8 cellular contexts compared by ENCODE assay signal in the genomic region with DNA sequence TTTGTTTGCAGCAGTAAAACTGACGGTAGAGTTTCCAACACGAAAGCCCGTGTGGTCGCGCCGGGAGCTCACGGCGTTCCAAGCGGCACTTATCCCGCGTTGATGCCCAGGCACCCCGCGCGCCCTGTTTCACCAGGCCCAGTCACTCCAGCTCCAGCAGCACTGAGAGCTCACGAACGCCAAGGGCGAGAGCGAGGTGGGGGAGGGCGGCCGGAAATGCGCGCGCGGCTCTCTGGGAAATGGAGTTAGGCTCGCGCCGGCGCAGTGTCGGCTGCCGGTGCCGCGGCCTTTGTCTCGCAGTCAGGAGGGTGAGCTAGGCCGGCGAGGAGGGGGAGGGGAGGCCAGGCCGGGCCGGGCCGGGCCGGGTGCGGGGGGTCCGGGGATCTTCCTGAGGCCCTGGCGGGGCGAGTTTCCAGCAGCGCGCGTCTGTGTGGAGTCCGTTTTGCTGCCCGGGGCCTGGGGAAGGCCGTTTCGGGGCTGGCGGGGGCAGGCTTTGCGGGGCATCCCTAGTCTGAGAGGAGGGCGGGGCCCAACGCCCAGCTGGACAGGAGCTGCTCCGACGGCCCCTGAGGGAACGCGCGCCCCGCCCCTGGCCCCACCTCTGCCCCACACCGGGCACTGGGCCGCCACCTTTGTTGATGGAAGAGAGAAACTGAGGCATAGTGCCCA. TPM values are rescaled to one million over a fixed set of nuclear protein-coding genes. Genes with fewer than 3 reads are reported as not detected.
A peak's percentile ranks its signal among the peaks of the same experiment; 100 is the strongest.
DNase-seq lines count a peak whose midpoint lies in the region; ATAC-seq, FAIRE-seq and TF ChIP-seq lines count a peak whose summit lies in the region.

A gene (plus strand): TSS at position 280 of the 669 bp plus-strand sequence. CDS start 721 bp downstream, outside the sequence.

- no peaks in the 10 kb centered on the region for H3K9me3 ChIP-seq in colonic mucosa

- CTCF ChIA-PET in activated CD4-positive, alpha-beta T cell treated with anti-CD3 and anti-CD28 coated beads for 36 hours (lab: Charles Lee) = interaction anchor here (0.6 to 0.7 kb wide), 2 partner anchors 33 to 551 kb away, joined by 3 to 4 read pairs; no protein-coding TSS in a partner anchor

- H3K4me3 Mint-ChIP-seq in activated CD4-positive, alpha-beta T cell treated with anti-CD3 and anti-CD28 coated beads for 36 hours = peak within 1 kb of the TSS; percentile 73

- peak; percentile 82 for FAIRE-seq in HTR-8/SVneo (lab: Jason Lieb, UNC)

- H3K27ac Mint-ChIP-seq in activated CD4-positive, alpha-beta T cell treated with anti-CD3 and anti-CD28 coated beads for 36 hours = peak within 1 kb of the TSS; percentile 89

- POLR2A ChIA-PET in activated CD4-positive, alpha-beta T cell treated with anti-CD3 and anti-CD28 coated beads for 36 hours (lab: Charles Lee) = no interaction called here

- peaks cover 57% of the 10 kb centered on the region for H3K36me3 Mint-ChIP-seq in activated CD4-positive, alpha-beta T cell treated with anti-CD3 and anti-CD28 coated beads for 36 hours (ENCODE audit: low read depth)

- peaks cover 4% of the 10 kb centered on the region for H3K4me1 Mint-ChIP-seq in activated CD4-positive, alpha-beta T cell treated with anti-CD3 and anti-CD28 coated beads for 36 hours

- no peaks in the 10 kb centered on the region for H3K27me3 ChIP-seq in colonic mucosa
- H3K27me3 ChIP-seq in kidney epithelial cell (ENCODE audit: control insufficient read depth, insufficient read depth, low read length) = no peaks in the 10 kb centered on the region

- no peak for TF ChIP-seq CTCF in colonic mucosa (IDR thresholded peaks at IDR 0.05)
- TF ChIP-seq CTCF in kidney epithelial cell (IDR thresholded peaks at IDR 0.05; ENCODE audit: insufficient read depth, low read length, poor library complexity, severe bottlenecking) = no peak

- H3K36me3 ChIP-seq in colonic mucosa (no peaks in the 10 kb centered on the region), kidney epithelial cell (ENCODE audit: control insufficient read depth, insufficient read depth, low read length) (no peaks in the 10 kb centered on the region)

- H3K4me3 ChIP-seq in colonic mucosa (peak within 1 kb of the TSS; percentile 41), kidney epithelial cell (ENCODE audit: low read depth, low read length) (peak within 1 kb of the TSS; percentile 55)

- intact Hi-C loops in activated CD4-positive, alpha-beta T cell treated with anti-CD3 and anti-CD28 coated beads for 36 hours (cut with DNase I, micrococcal nuclease) = loop anchor here in 1 of 2 experiments (1.0 kb wide), 1 partner anchor 39 kb away; a partner anchor contains a TSS
- intact Hi-C loops in colonic mucosa (cut with DNase I) = no loop called here

- DNase-seq in HTR-8/SVneo (ENCODE audit: insufficient read length, low spot score) (peak; percentile 69), colonic mucosa (peak; percentile 84), kidney epithelial cell (ENCODE audit: low read depth) (peak; percentile 38), smooth muscle cell of the brain vasculature (ENCODE audit: low read depth, low spot score) (peak; percentile 49), SIG-M5 treated with dmso at 0.1 percent for 504 hours (lab: John Stamatoyannopoulos, UW; ENCODE audit: unreplicated experiment) (no peak)
- DNase-seq in activated CD4-positive, alpha-beta T cell treated with anti-CD3 and anti-CD28 coated beads for 36 hours = peak; percentile 86

- ATAC-seq in activated CD4-positive, alpha-beta T cell treated with anti-CD3 and anti-CD28 coated beads for 36 hours = peak; percentile 97
- ATAC-seq in HG03378 (IDR thresholded peaks at IDR 0.05; ENCODE audit: unreplicated experiment) (no peak), GM18498 (IDR thresholded peaks at IDR 0.05; ENCODE audit: unreplicated experiment) (no peak)

- H3K9ac ChIP-seq in colonic mucosa (ENCODE audit: low read depth in 2 of 2, low read length in 2 of 2) = peak within 1 kb of the TSS; percentile 26 to 56

- peaks cover 21% of the 10 kb centered on the region for H3K27me3 Mint-ChIP-seq in activated CD4-positive, alpha-beta T cell treated with anti-CD3 and anti-CD28 coated beads for 36 hours

- no peaks in the 10 kb centered on the region for H3K4me1 ChIP-seq in colonic mucosa

- peaks cover 39% of the 10 kb centered on the region for H3K9me3 Mint-ChIP-seq in activated CD4-positive, alpha-beta T cell treated with anti-CD3 and anti-CD28 coated beads for 36 hours (ENCODE audit: low read depth)

- H3K27ac ChIP-seq in colonic mucosa = peak within 1 kb of the TSS; percentile 71

RNA-seq across cellular contexts. Expression of the gene that starts here (rescaled TPM):
- total RNA-seq in activated CD4-positive, alpha-beta T cell treated with anti-CD3 and anti-CD28 coated beads for 36 hours = 1 to 10 TPM; 1.3 to 1.5 TPM
- total RNA-seq in colonic mucosa = 1 to 10 TPM; 1.1 to 1.4 TPM
- total RNA-seq in kidney epithelial cell = 4.6 and 5.1 TPM in 2 replicates
